In genomic region chr12:94997726-94998125, GRCh38 we compare ENCODE assay signal across 33 cellular contexts.
"Had no signal": no experiment of that assay in that cellular context is flagged by ENCODE, and none has a peak within 500 bp of the region (broad histone marks: within the 10 kb centered on the region; RNA-seq: fewer than 3 reads in every experiment).

No MANE protein-coding gene starts in this region.

- DNase-seq: Karpas-422, KG1, MG63, MM.1S, NCI-H1048, NCI-H1092, NCI-H1092 treated with DMSO at 0.1 percent for 48 hours, NCI-H1105, NCI-H1105 treated with DMSO at 0.1 percent for 48 hours, NCI-H1417, NCI-H1417 treated with DMSO at 0.1 percent for 48 hours, NCI-H1436, NCI-H1436 treated with DMSO at 0.1 percent for 48 hours, NCI-H146, NCI-H1694, NCI-H1694 treated with DMSO at 0.1 percent for 48 hours, NCI-H187, NCI-H1930, NCI-H2029, NCI-H2029 treated with DMSO at 0.1 percent for 48 hours, NCI-H2081, NCI-H2107, NCI-H2171, NCI-H2171 treated with DMSO at 0.1 percent for 48 hours, NCI-H2227 treated with DMSO at 0.1 percent for 48 hours, NCI-H226, NCI-H345, NCI-H446, NCI-H446 treated with DMSO at 0.1 percent for 48 hours, NCI-H510A, NCI-H510A treated with DMSO at 0.1 percent for 48 hours, NCI-H524 had no signal

- H3K9ac ChIP-seq: KMS-11 had no signal

- H3K27ac ChIP-seq: KMS-11 had no signal

- H3K9me3 ChIP-seq: MG63 had no signal

- H3K27me3 ChIP-seq: MG63 had no signal

- H3K4me2 ChIP-seq: KMS-11 had no signal

- H3K4me3 ChIP-seq: MG63 had no signal
